In genomic region chr6:156902782-156903181, GRCh38 we compare ENCODE assay signal across 30 cellular contexts.
"Had no signal": no experiment of that assay in that cellular context is flagged by ENCODE, and none has a peak within 500 bp of the region (broad histone marks: within the 10 kb centered on the region; RNA-seq: fewer than 3 reads in every experiment).

No MANE protein-coding gene starts in this region.

- DNase-seq: activated B cell treated with CpG ODN at 0.5 μM for 24 hours; activated CD4-positive, alpha-beta T cell treated with anti-CD3 and anti-CD28 coated beads for 48 hours; activated CD4-positive, alpha-beta T cell treated with anti-CD3 and anti-CD28 coated beads, Interleukin-2, amount 50 U/mL, for 1 hour; activated CD4-positive, alpha-beta T cell treated with anti-CD3 and anti-CD28 coated beads, Interleukin-2, amount 50 U/mL, for 48 hours; activated CD8-positive, alpha-beta memory T cell treated with anti-CD3 and anti-CD28 coated beads for 24 hours; activated CD8-positive, alpha-beta T cell treated with anti-CD3 and anti-CD28 coated beads for 36 hours; activated effector memory CD4-positive, alpha-beta T cell treated with Interleukin-2 at 50 U/mL for 16 hours; activated naive CD4-positive, alpha-beta T cell treated with anti-CD3 and anti-CD28 coated beads for 36 hours; activated naive CD8-positive, alpha-beta T cell treated with anti-CD3 and anti-CD28 coated beads for 36 hours; activated naive CD8-positive, alpha-beta T cell treated with anti-CD3 and anti-CD28 coated beads, Interleukin-2, amount 50 U/mL, for 24 hours; activated T-cell treated with anti-CD3 and anti-CD28 coated beads, Interleukin-2, amount 50 U/mL, for 4 hours; adrenal gland; amygdala; aorta; body of pancreas; caudate nucleus; cortex of kidney; dermis blood vessel endothelial cell; effector CD4-positive, alpha-beta T cell; effector memory CD8-positive, alpha-beta T cell; esophagus squamous epithelium; foreskin melanocyte; heart right ventricle; T-helper 2 cell; WERI-Rb-1 had no signal

- H3K9me3 ChIP-seq: adrenal gland, body of pancreas, esophagus squamous epithelium, gastroesophageal sphincter, heart right ventricle had no signal

- H3K4me2 ChIP-seq: hepatocyte had no signal

- H2AFZ ChIP-seq: hepatocyte had no signal

- ATAC-seq: activated CD4-positive, CD25-positive, alpha-beta regulatory T cell treated with anti-CD3 and anti-CD28 coated beads, Interleukin-2, amount 50 U/mL, for 24 hours; activated CD8-positive, alpha-beta T cell treated with anti-CD3 and anti-CD28 coated beads for 36 hours; activated naive CD8-positive, alpha-beta T cell treated with anti-CD3 and anti-CD28 coated beads, Interleukin-2, amount 50 U/mL, for 24 hours; activated T-cell treated with anti-CD3 and anti-CD28 coated beads, Interleukin-2, amount 50 U/mL, for 4 hours; activated T-helper 17 cell treated with anti-CD3 and anti-CD28 coated beads, Interleukin-2, amount 50 U/mL, for 72 hours; body of pancreas; effector memory CD8-positive, alpha-beta T cell; gastroesophageal sphincter; heart right ventricle had no signal

- H3K4me3 ChIP-seq: adrenal gland, body of pancreas, esophagus squamous epithelium, gastroesophageal sphincter, heart right ventricle, hepatocyte had no signal

- H3K27me3 ChIP-seq: adrenal gland, body of pancreas, esophagus squamous epithelium, gastroesophageal sphincter, heart right ventricle, hepatocyte had no signal

- FAIRE-seq: colon had no signal

- H3K36me3 ChIP-seq: adrenal gland, gastroesophageal sphincter had no signal

- H3K27ac ChIP-seq: adrenal gland, body of pancreas, esophagus squamous epithelium, gastroesophageal sphincter, heart right ventricle, hepatocyte, WERI-Rb-1 had no signal
